Comparison of ENCODE assay signal across 1 cellular context in genomic region chr7:23471090-23471859, GRCh38.
TF ChIP-seq lines count a peak whose summit lies in the region.

No MANE protein-coding gene starts in this region.

TF ChIP-seq in HepG2, 621 proteins besides CTCF, POLR2A, EP300 and RAD21 (continued from another document and continues in another):
- TF ChIP-seq ZNF747 (CRISPR knock-in tag; IDR thresholded peaks at IDR 0.05; ENCODE audit: borderline replicate concordance) (no peak), ZMYM4 (CRISPR knock-in tag; IDR thresholded peaks at IDR 0.05) (peak; percentile 40; the same call in 1 of the 2 replicates), ZFP91 (CRISPR knock-in tag; IDR thresholded peaks at IDR 0.05; ENCODE audit: borderline replicate concordance) (0 out of 2 replicates have a peak, but pooled peaks have one; percentile 17), MEIS2 (CRISPR knock-in tag; IDR thresholded peaks at IDR 0.05) (0 out of 2 replicates have a peak, but pooled peaks have one; percentile 49), PATZ1 (CRISPR knock-in tag; IDR thresholded peaks at IDR 0.05) (peak; percentile 93), NFYC (CRISPR knock-in tag; IDR thresholded peaks at IDR 0.05) (0 out of 2 replicates have a peak, but pooled peaks have one; percentile 19), ZNF616 (CRISPR knock-in tag; IDR thresholded peaks at IDR 0.05; ENCODE audit: low read depth) (no peak), HNF1B (CRISPR knock-in tag; IDR thresholded peaks at IDR 0.05) (no peak), FOXP1 (IDR thresholded peaks at IDR 0.05) (no peak), FOXP1 (CRISPR knock-in tag; IDR thresholded peaks at IDR 0.05) (0 out of 2 replicates have a peak, but pooled peaks have one; percentile 19), DRAP1 (CRISPR knock-in tag; IDR thresholded peaks at IDR 0.05) (peak; percentile 57; the same call in 1 of the 2 replicates), JUND (CRISPR knock-in tag; IDR thresholded peaks at IDR 0.05) (no peak), ZNF772 (CRISPR knock-in tag; IDR thresholded peaks at IDR 0.05) (no peak), SKI (IDR thresholded peaks at IDR 0.05; ENCODE audit: partially characterized antibody) (no peak), TAF1 (CRISPR knock-in tag; IDR thresholded peaks at IDR 0.05) (peak; percentile 58), KMT2A (CRISPR knock-in tag; IDR thresholded peaks at IDR 0.05) (peak; percentile 65), CC2D1A (CRISPR knock-in tag; IDR thresholded peaks at IDR 0.05) (no peak), POLR2G (IDR thresholded peaks at IDR 0.05; ENCODE audit: low read depth, low read length) (peak; percentile 35; the same call in 1 of the 2 replicates), ZNF136 (CRISPR knock-in tag; IDR thresholded peaks at IDR 0.05; ENCODE audit: low read depth) (no peak), IKZF5 (CRISPR knock-in tag; IDR thresholded peaks at IDR 0.05) (no peak), ZNF878 (CRISPR knock-in tag; IDR thresholded peaks at IDR 0.05) (no peak), TFE3 (CRISPR knock-in tag; IDR thresholded peaks at IDR 0.05) (0 out of 2 replicates have a peak, but pooled peaks have one; percentile 23), ZNF761 (CRISPR knock-in tag; conservative IDR thresholded peaks at IDR 0.05) (no peak), FIP1L1 (IDR thresholded peaks at IDR 0.05; ENCODE audit: borderline replicate concordance, insufficient read depth, low read depth, low read length) (no peak), ZBTB2 (CRISPR knock-in tag; IDR thresholded peaks at IDR 0.05; ENCODE audit: low read depth) (no peak), RXRA (CRISPR knock-in tag; IDR thresholded peaks at IDR 0.05) (no peak), ZNF513 (CRISPR knock-in tag; conservative IDR thresholded peaks at IDR 0.05) (no peak), TFDP1 (CRISPR knock-in tag; IDR thresholded peaks at IDR 0.05; ENCODE audit: borderline replicate concordance) (peak; percentile 49; the same call in 1 of the 2 replicates), ESRRA (CRISPR knock-in tag; IDR thresholded peaks at IDR 0.05; ENCODE audit: low read depth) (no peak), NR2F2 (IDR thresholded peaks at IDR 0.05; ENCODE audit: borderline replicate concordance, low read depth) (no peak), YEATS4 (CRISPR knock-in tag; IDR thresholded peaks at IDR 0.05; ENCODE audit: borderline replicate concordance) (peak; percentile 62; the same call in 1 of the 2 replicates), ZNF776 (CRISPR knock-in tag; IDR thresholded peaks at IDR 0.05) (no peak), CHD2 (IDR thresholded peaks at IDR 0.05; ENCODE audit: low read depth, low read length) (peak; percentile 79), SP140L (CRISPR knock-in tag; IDR thresholded peaks at IDR 0.05; ENCODE audit: borderline replicate concordance) (no peak; the same call in 1 of the 2 replicates), UBTF (CRISPR knock-in tag; IDR thresholded peaks at IDR 0.05) (peak; percentile 64), CCAR2 (optimal IDR thresholded peaks at IDR 0.05; ENCODE audit: low read depth, low read length) (no peak), TFAP4 (IDR thresholded peaks at IDR 0.05; ENCODE audit: borderline replicate concordance, low read depth) (peak; percentile 34; the same call in 1 of the 2 replicates), FOXK1 (CRISPR knock-in tag; IDR thresholded peaks at IDR 0.05; ENCODE audit: borderline replicate concordance, low read depth) (no peak), ZNF138 (CRISPR knock-in tag; IDR thresholded peaks at IDR 0.05; ENCODE audit: low read depth) (no peak), ZNF746 (CRISPR knock-in tag; IDR thresholded peaks at IDR 0.05) (no peak), ZNF317 (CRISPR knock-in tag; IDR thresholded peaks at IDR 0.05) (no peak), SP5 (CRISPR knock-in tag; IDR thresholded peaks at IDR 0.05; ENCODE audit: borderline replicate concordance, low read depth) (peak; percentile 63; the same call in 1 of the 2 replicates), ZSCAN31 (CRISPR knock-in tag; IDR thresholded peaks at IDR 0.05; ENCODE audit: low read depth) (no peak), ZNF556 (CRISPR knock-in tag; IDR thresholded peaks at IDR 0.05; ENCODE audit: borderline replicate concordance) (no peak), ZUFSP (CRISPR knock-in tag; IDR thresholded peaks at IDR 0.05; ENCODE audit: borderline replicate concordance) (no peak)
